In the genomic region with DNA sequence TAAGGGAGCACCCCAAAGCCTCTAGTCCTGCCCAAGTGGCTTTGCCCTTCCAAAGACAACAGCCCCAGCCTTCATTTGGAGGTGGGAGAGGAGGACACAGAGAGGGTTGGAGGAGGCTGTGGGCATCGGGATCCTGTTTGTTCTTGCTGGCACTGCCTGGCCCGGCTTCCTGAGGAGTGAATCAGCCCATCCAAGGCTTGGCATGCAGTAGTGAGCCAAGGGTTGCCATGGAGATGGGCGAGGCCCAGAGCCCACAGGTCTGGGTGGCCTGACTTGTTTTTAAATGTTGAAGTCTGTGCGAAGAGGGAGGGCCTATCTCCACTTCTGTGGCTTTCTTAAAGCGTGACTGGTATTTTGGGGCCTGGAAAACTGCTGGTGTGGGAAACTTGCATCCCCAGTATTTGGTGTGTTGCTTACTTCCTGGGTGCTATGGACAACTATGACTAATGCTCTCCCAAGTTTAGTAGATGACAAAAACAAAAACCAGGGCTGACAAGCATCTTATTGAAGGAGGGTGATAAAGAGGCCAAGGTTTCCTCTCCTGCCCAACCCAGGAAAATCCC, we compare ENCODE assay signal across 8 cellular contexts. TPM values are rescaled to one million over a fixed set of nuclear protein-coding genes. Genes with fewer than 3 reads are reported as not detected.
DNase-seq lines count a peak whose midpoint lies in the region; ATAC-seq and TF ChIP-seq lines count a peak whose summit lies in the region.

No MANE protein-coding gene starts in this region.

- TF ChIP-seq POLR2A in upper lobe of left lung (IDR thresholded peaks at IDR 0.05): peak in 1 of 4 donors; percentile 57

- WGBS in lung, 2 donors: 41 to 63% methylated on average over 5 of the region's 5 CpGs
- 45 to 46% methylated on average over 2 to 5 of the region's 5 CpGs for WGBS in upper lobe of left lung, 2 donors

- H3K36me3 ChIP-seq in lung (ENCODE audit: control insufficient read depth in 2 of 2, insufficient read depth in 2 of 2, low read length in 2 of 2): peaks cover 0 to 10% of the 10 kb centered on the region in 2 donors
- peaks cover 3 to 11% (median 10%) of the 10 kb centered on the region in 4 donors for H3K36me3 ChIP-seq in upper lobe of left lung
- no peaks in the 10 kb centered on the region for H3K36me3 ChIP-seq in effector memory CD4-positive, alpha-beta T cell (ENCODE audit: control insufficient read depth, insufficient read depth, low read length)
- H3K36me3 ChIP-seq in MM.1S (replicated peaks; ENCODE audit: insufficient read depth, low read length): no peaks in the 10 kb centered on the region; the same call in 1 of the 2 replicates

- in situ Hi-C loops in ACHN (cut with HindIII; ENCODE audit: low pct_ligation_motif_present, low pct_unique_long_range_greater_than_20kb, low sequenced_read_pairs): no loop called here

- no peaks in the 10 kb centered on the region for H3K9me2 ChIP-seq in MM.1S (replicated peaks; ENCODE audit: insufficient read depth, low read length)

- DNase-seq in ACHN: peak; percentile 100
- DNase-seq in M059J (ENCODE audit: low read depth): peak; percentile 100
- DNase-seq in caudate nucleus (lab: John Stamatoyannopoulos, UW): peak in 41 of 61 donors; percentile 18 to 85 (median 50)
- peak; percentile 92 for DNase-seq in lung (ENCODE audit: low spot score)
- DNase-seq in upper lobe of left lung: peak in 1 of 2 donors; percentile 97
- no peak for DNase-seq in effector memory CD4-positive, alpha-beta T cell
- DNase-seq in MM.1S: no peak

- peaks cover 99% of the 10 kb centered on the region for H3K79me2 ChIP-seq in MM.1S (ENCODE audit: low read length)

- H3K9me3 ChIP-seq in lung (ENCODE audit: control insufficient read depth in 2 of 2, insufficient read depth in 1 of 2, low read length in 1 of 2) (no peaks in the 10 kb centered on the region), upper lobe of left lung (no peaks in the 10 kb centered on the region), MM.1S (replicated peaks; ENCODE audit: insufficient read depth, low read length) (no peaks in the 10 kb centered on the region)
- no peaks in the 10 kb centered on the region for H3K9me3 ChIP-seq in effector memory CD4-positive, alpha-beta T cell (ENCODE audit: control insufficient read depth, low read length)

- H2AFZ ChIP-seq in MM.1S (ENCODE audit: low read length): no peak overlapping the region

- no peak for TF ChIP-seq CTCF in lung (IDR thresholded peaks at IDR 0.05; ENCODE audit: control extremely low read depth, extremely low read depth)
- TF ChIP-seq CTCF in upper lobe of left lung (IDR thresholded peaks at IDR 0.05): no peak
- TF ChIP-seq CTCF in MM.1S (IDR thresholded peaks at IDR 0.05; ENCODE audit: low read length): no peak

- peak overlapping the region; percentile 76 for H3K27ac ChIP-seq in caudate nucleus (ENCODE audit: low read depth, low read length)
- peak overlapping the region in 1 of 2 donors; percentile 96 for H3K27ac ChIP-seq in lung (ENCODE audit: low read depth in 1 of 2, low read length in 1 of 2)
- peak overlapping the region; percentile 83 to 85 (median 84) for H3K27ac ChIP-seq in upper lobe of left lung
- no peak overlapping the region for H3K27ac ChIP-seq in effector memory CD4-positive, alpha-beta T cell (ENCODE audit: insufficient read depth, low read length, poor library complexity, severe bottlenecking)
- H3K27ac ChIP-seq in MM.1S (ENCODE audit: low read length): no peak overlapping the region

- H3K27me3 ChIP-seq in lung (ENCODE audit: control insufficient read depth, insufficient read depth) (no peaks in the 10 kb centered on the region), upper lobe of left lung (no peaks in the 10 kb centered on the region), MM.1S (replicated peaks; ENCODE audit: insufficient read depth, low read length) (no peaks in the 10 kb centered on the region)
- H3K27me3 ChIP-seq in effector memory CD4-positive, alpha-beta T cell (replicated peaks; ENCODE audit: control insufficient read depth, insufficient read depth, low read length, poor library complexity, severe bottlenecking): no peaks in the 10 kb centered on the region

- H3K4me2 ChIP-seq in MM.1S (ENCODE audit: low read depth, low read length): no peak overlapping the region

- H3K4me1 ChIP-seq in lung (ENCODE audit: control insufficient read depth in 2 of 2, insufficient read depth in 2 of 2, low read length in 2 of 2) (peaks cover 0 to 24% of the 10 kb centered on the region in 2 donors), upper lobe of left lung (peaks cover 35 to 77% (median 60%) of the 10 kb centered on the region in 4 donors), MM.1S (ENCODE audit: low read length) (peaks cover 36% of the 10 kb centered on the region)
- no peaks in the 10 kb centered on the region for H3K4me1 ChIP-seq in effector memory CD4-positive, alpha-beta T cell (ENCODE audit: control insufficient read depth, insufficient read depth, low read length, poor library complexity, severe bottlenecking)

- H3K4me3 ChIP-seq in lung (no peak overlapping the region), upper lobe of left lung (no peak overlapping the region), MM.1S (ENCODE audit: low read length) (no peak overlapping the region)
- no peak overlapping the region for H3K4me3 ChIP-seq in effector memory CD4-positive, alpha-beta T cell (ENCODE audit: insufficient read depth, low read depth, low read length, poor library complexity, severe bottlenecking)

- ATAC-seq in lung (ENCODE audit: insufficient read depth, low FRiP score): peak; percentile 87
- ATAC-seq in upper lobe of left lung (ENCODE audit: low FRiP score in 2 of 2): peak; percentile 71 to 95
- ATAC-seq in GM18861 (IDR thresholded peaks at IDR 0.05; ENCODE audit: unreplicated experiment): no peak

- H3K9ac ChIP-seq in MM.1S (ENCODE audit: low read length): no peak overlapping the region

- H3F3A ChIP-seq in MM.1S (ENCODE audit: insufficient read depth, low read length): peaks cover 12% of the 10 kb centered on the region; the same call in 1 of the 2 replicates

- no peaks in the 10 kb centered on the region for H4K20me1 ChIP-seq in MM.1S (ENCODE audit: insufficient read depth, low read length)

- TF ChIP-seq EP300 in upper lobe of left lung (IDR thresholded peaks at IDR 0.05): peak in 1 of 4 donors; percentile 36

RNA-seq across cellular contexts. Expression of a gene that starts 15.8 kb away (rescaled TPM):
- 72.4 and 86.2 TPM in 2 replicates for total RNA-seq in M059J (2014; rRNA removed; shearing (Covaris generic))
- total RNA-seq in lung (100 to 1,000 TPM; 240 to 406 TPM), upper lobe of left lung (100 to 1,000 TPM in 5 of 6 donors, 10 to 100 TPM in 1; 96.4 to 716 (median 484) TPM)
- 100 to 1,000 TPM; 352 to 425 TPM for polyA plus RNA-seq in lung

Comparison
In these comparisons a context has a peak if more than half of its experiments do, and no peak if none do; other contexts are left out.
1. DNase-seq: peak in ACHN (single experiment), M059J (single experiment), caudate nucleus (41 of 61) and lung (single experiment); none in effector memory CD4-positive, alpha-beta T cell (0 of 3) and MM.1S (single experiment).
2. H3K27ac ChIP-seq: peak in caudate nucleus (single experiment) and upper lobe of left lung (4 of 4); none in effector memory CD4-positive, alpha-beta T cell (single experiment) and MM.1S (single experiment).